In genomic region chr2:167132906-167133555, GRCh38 we compare ENCODE assay signal across 29 cellular contexts.
"Had no signal": no experiment of that assay in that cellular context is flagged by ENCODE, and none has a peak within 500 bp of the region (broad histone marks: within the 10 kb centered on the region; RNA-seq: fewer than 3 reads in every experiment).

No MANE protein-coding gene starts in this region.

- DNase-seq: activated B cell treated with CpG ODN at 0.5 μM for 24 hours; activated CD4-positive, alpha-beta T cell treated with anti-CD3 and anti-CD28 coated beads for 1 hour; activated CD4-positive, alpha-beta T cell treated with anti-CD3 and anti-CD28 coated beads, Interleukin-2, amount 10 ng/mL, durations not matched to agents 24 days and 14 days; activated CD4-positive, alpha-beta T cell treated with anti-CD3 and anti-CD28 coated beads, Interleukin-2, amount 50 U/mL, for 48 hours; activated CD8-positive, alpha-beta memory T cell treated with anti-CD3 and anti-CD28 coated beads, Interleukin-2, amount 10 ng/mL, durations not matched to agents 7 days and 5 days; activated effector memory CD4-positive, alpha-beta T cell treated with anti-CD3 and anti-CD28 coated beads, Interleukin-2, amount 50 U/mL, for 16 hours; activated naive CD4-positive, alpha-beta T cell treated with Interleukin-2 at 50 U/mL for 16 hours; activated naive CD8-positive, alpha-beta T cell treated with anti-CD3 and anti-CD28 coated beads, Interleukin-2, amount 50 U/mL, for 24 hours; activated T-cell treated with anti-CD3 and anti-CD28 coated beads, Interleukin-2, amount 50 U/mL, for 4 hours; amniotic stem cell; body of pancreas; central memory CD4-positive, alpha-beta T cell; MG63; MV-4-11; NCI-H1092 treated with DMSO at 0.1 percent for 48 hours; NCI-H1417 treated with DMSO at 0.1 percent for 48 hours; NCI-H1694; NCI-H2029; NCI-H2107; NCI-H2171 treated with DMSO at 0.1 percent for 48 hours; NCI-H226; NCI-H526; NCI-H774; PC-9; SIG-M5; T-helper 17 cell; T-helper 9 cell had no signal

- H3K9me3 ChIP-seq: ascending aorta, body of pancreas, MG63 had no signal

- H3K4me2 ChIP-seq: PC-9 had no signal

- H3K4me1 ChIP-seq: ascending aorta, body of pancreas had no signal

- H3K4me3 ChIP-seq: ascending aorta, body of pancreas, MG63, PC-9 had no signal

- H3K27me3 ChIP-seq: ascending aorta, body of pancreas, MG63 had no signal

- H3K36me3 ChIP-seq: ascending aorta, MG63 had no signal

- H2AFZ ChIP-seq: PC-9 had no signal

- H3K27ac ChIP-seq: ascending aorta, body of pancreas, PC-9 had no signal

- ATAC-seq: activated CD8-positive, alpha-beta memory T cell treated with anti-CD3 and anti-CD28 coated beads, Interleukin-2, amount 10 ng/mL, durations not matched to agents 7 days and 5 days; activated naive CD4-positive, alpha-beta T cell treated with anti-CD3 and anti-CD28 coated beads, Interleukin-2, amount 50 U/mL, for 72 hours; activated naive CD8-positive, alpha-beta T cell treated with anti-CD3 and anti-CD28 coated beads, Interleukin-2, amount 50 U/mL, for 24 hours; activated T-cell treated with anti-CD3 and anti-CD28 coated beads, Interleukin-2, amount 50 U/mL, for 4 hours; body of pancreas; T-helper 17 cell had no signal
